In genomic region chr1:19080715-19081114, GRCh38 we compare ENCODE assay signal across 17 cellular contexts.
DNase-seq lines count a peak whose midpoint lies in the region; ATAC-seq, FAIRE-seq and TF ChIP-seq lines count a peak whose summit lies in the region.
"Had no signal": no experiment of that assay in that cellular context is flagged by ENCODE, and none has a peak within 500 bp of the region (broad histone marks: within the 10 kb centered on the region; RNA-seq: fewer than 3 reads in every experiment).

No MANE protein-coding gene starts in this region.

- intact Hi-C loops in K562 (cut with micrococcal nuclease): loop anchor here (5.0 kb wide), 1 partner anchor 173 kb away; no protein-coding TSS in a partner anchor
- intact Hi-C loops in left lung (cut with DNase I): no loop called here
- intact Hi-C loops in thyroid gland (cut with DNase I): loop anchor here (10.0 kb wide), 1 partner anchor 106 kb away; no protein-coding TSS in a partner anchor
- intact Hi-C loops in left colon (cut with DNase I, micrococcal nuclease): loop anchor here in 1 of 2 donors (10.0 kb wide), 1 partner anchor 166 kb away; no protein-coding TSS in a partner anchor

- H3F3A ChIP-seq in SK-N-SH (replicated peaks; ENCODE audit: insufficient read depth): no peaks in the 10 kb centered on the region

- no peak for TF ChIP-seq POLR2A in K562 (conservative IDR thresholded peaks at IDR 0.05)
- TF ChIP-seq POLR2A in thyroid gland (IDR thresholded peaks at IDR 0.05): no peak

- TF ChIP-seq EP300 in SK-N-SH (IDR thresholded peaks at IDR 0.05; ENCODE audit: borderline replicate concordance in 1 of 2, low read depth in 1 of 2, low read length in 1 of 2) (no peak), K562 (IDR thresholded peaks at IDR 0.05; ENCODE audit: low read length) (no peak)

- H3K4me1 ChIP-seq in SK-N-SH (ENCODE audit: control insufficient read depth in 1 of 2, insufficient read depth in 2 of 2, low read depth in 1 of 2, low read length in 1 of 2): 0 out of 4 replicates have a peak, but pooled peaks cover 0 to 6% of the 10 kb centered on the region in 2 experiments
- peaks cover 15 to 19% of the 10 kb centered on the region in 2 experiments for H3K4me1 ChIP-seq in K562 (replicated peaks in 1 of 2; ENCODE audit: control insufficient read depth in 2 of 2, insufficient read depth in 2 of 2, low read length in 2 of 2)
- peaks cover 11 to 46% of the 10 kb centered on the region in 2 donors for H3K4me1 ChIP-seq in left lung
- peaks cover 16 to 30% of the 10 kb centered on the region in 2 donors for H3K4me1 ChIP-seq in thyroid gland

- H3K9me2 ChIP-seq in SK-N-SH: no peaks in the 10 kb centered on the region

- H2AFZ ChIP-seq in SK-N-SH (ENCODE audit: low read depth) (no peak overlapping the region), K562 (ENCODE audit: low read depth, low read length) (no peak overlapping the region)

- H4K20me1 ChIP-seq in SK-N-SH (ENCODE audit: insufficient read depth) (no peaks in the 10 kb centered on the region), K562 (replicated peaks; ENCODE audit: control insufficient read depth, insufficient read depth, low read length) (no peaks in the 10 kb centered on the region)

- no peaks in the 10 kb centered on the region for H3K9me1 ChIP-seq in K562 (ENCODE audit: control insufficient read depth, insufficient read depth, low read length)

- TSS peak; percentile 13 for BruUV-seq in K562 (replicated peaks; lab: Mats Ljungman, UMichigan)

- FAIRE-seq in K562 (lab: Jason Lieb, UNC): no peak
- FAIRE-seq: A204.1 had no signal

- no peak overlapping the region for H3K4me3 Mint-ChIP-seq in type B pancreatic cell
- H3K4me3 Mint-ChIP-seq: stimulated activated naive CD8-positive, alpha-beta T cell treated with anti-CD3 and anti-CD28 coated beads, Interleukin-15, amount 100 ng/mL, for 72 hours; T-cell had no signal

- no peaks in the 10 kb centered on the region for H3K9me3 ChIP-seq in SK-N-SH
- H3K9me3 ChIP-seq in K562 (replicated peaks; ENCODE audit: control insufficient read depth, insufficient read depth, low read depth, low read length): no peaks in the 10 kb centered on the region
- H3K9me3 ChIP-seq in left lung: no peaks in the 10 kb centered on the region
- H3K9me3 ChIP-seq in thyroid gland: no peaks in the 10 kb centered on the region

- no peak for TF ChIP-seq RAD21 in SK-N-SH (IDR thresholded peaks at IDR 0.05; ENCODE audit: low read length)
- TF ChIP-seq RAD21 in K562 (CRISPR knock-in tag; conservative IDR thresholded peaks at IDR 0.05 in 1 of 2, IDR thresholded peaks at IDR 0.05 in 1 of 2): no peak

- H3K4me2 ChIP-seq in SK-N-SH: no peak overlapping the region
- peak overlapping the region; percentile 67 for H3K4me2 ChIP-seq in K562 (ENCODE audit: insufficient read depth, low read length)

- ATAC-seq in SK-N-SH treated with all-trans-retinoic acid at 6 μM for 48 hours (peak; percentile 24), K562 (no peak), left lung (no peak), left colon (no peak), GM21786 (IDR thresholded peaks at IDR 0.05; ENCODE audit: unreplicated experiment) (no peak)
- ATAC-seq: stimulated activated naive CD8-positive, alpha-beta T cell treated with anti-CD3 and anti-CD28 coated beads, Interleukin-15, amount 100 ng/mL, for 72 hours; T-cell had no signal

- DNase-seq in SK-N-SH: no peak
- DNase-seq in K562 (ENCODE audit: extremely low read depth in 1 of 4, low spot score in 3 of 4): no peak
- no peak for DNase-seq in left lung
- no peak for DNase-seq in thyroid gland
- no peak for DNase-seq in left colon
- DNase-seq in type B pancreatic cell (ENCODE audit: extremely low spot score, unreplicated experiment): no peak
- DNase-seq: activated CD4-positive, alpha-beta T cell treated with anti-CD3 and anti-CD28 coated beads for 48 hours; central memory CD4-positive, alpha-beta T cell; DMS79 treated with DMSO at 0.1 percent for 48 hours; NCI-H2029; occipital lobe; stimulated activated CD4-positive, alpha-beta T cell treated with anti-CD3 and anti-CD28 coated beads, Interleukin-2, amount 100 ng/mL, for 48 hours; stimulated activated naive CD8-positive, alpha-beta T cell treated with anti-CD3 and anti-CD28 coated beads, Interleukin-15, amount 100 ng/mL, for 72 hours; T-cell had no signal

- CTCF ChIA-PET in SK-N-SH (lab: Yijun Ruan, JAX): interaction anchor here (1.0 to 1.3 kb wide), 2 partner anchors 9 to 167 kb away, joined by 6 read pairs; no protein-coding TSS in a partner anchor
- CTCF ChIA-PET in K562 (lab: Yijun Ruan, JAX; ENCODE audit: low intra/inter-chr PET ratio): no interaction called here

- TF ChIP-seq CTCF in SK-N-SH (IDR thresholded peaks at IDR 0.05) (no peak), K562 (IDR thresholded peaks at IDR 0.05 in 2 of 3, conservative IDR thresholded peaks at IDR 0.05 in 1 of 3; ENCODE audit: insufficient read depth in 2 of 3, low read depth in 1 of 3, low read length in 3 of 3) (no peak), left lung (IDR thresholded peaks at IDR 0.05) (no peak), thyroid gland (IDR thresholded peaks at IDR 0.05) (no peak), type B pancreatic cell (conservative IDR thresholded peaks at IDR 0.05) (no peak)

- no peaks in the 10 kb centered on the region for H3K79me2 ChIP-seq in SK-N-SH (ENCODE audit: insufficient read depth)
- H3K79me2 ChIP-seq in K562 (ENCODE audit: control insufficient read depth, insufficient read depth, low read length): peaks cover 5% of the 10 kb centered on the region; the same call in 2 of the 3 replicates

- WGBS in SK-N-SH (ENCODE audit: low lambda C conversion rate): 72% methylated on average over 3 of the region's 3 CpGs
- 88% methylated on average over 3 of the region's 3 CpGs for WGBS in K562 (ENCODE audit: insufficient coverage, low coverage, missing lambda C conversion rate)
- WGBS in thyroid gland, 2 donors: 94 to 97% methylated on average over 3 of the region's 3 CpGs

- in situ Hi-C loops in K562 (cut with MboI): no loop called here

- H3K4me3 ChIP-seq in SK-N-SH (ENCODE audit: low read depth in 2 of 2, low read length in 1 of 2) (no peak overlapping the region), K562 (no peak overlapping the region), left lung (peak overlapping the region in 1 of 2 donors; percentile 41), thyroid gland (replicated peaks in 1 of 3) (no peak overlapping the region)

- peaks cover 38% of the 10 kb centered on the region for H3K36me3 Mint-ChIP-seq in type B pancreatic cell

- peaks cover 67 to 89% of the 10 kb centered on the region in 2 experiments for H3K36me3 ChIP-seq in SK-N-SH (replicated peaks in 1 of 2; ENCODE audit: control insufficient read depth in 1 of 2, insufficient read depth in 2 of 2, low read length in 1 of 2)
- peaks cover 100% of the 10 kb centered on the region for H3K36me3 ChIP-seq in K562 (ENCODE audit: control insufficient read depth, insufficient read depth, low read length)
- peaks cover 6 to 98% of the 10 kb centered on the region in 2 donors for H3K36me3 ChIP-seq in left lung
- H3K36me3 ChIP-seq in thyroid gland: peaks cover 62 to 67% of the 10 kb centered on the region in 2 donors

- no peak overlapping the region for H3K9ac ChIP-seq in SK-N-SH
- H3K9ac ChIP-seq in K562 (ENCODE audit: insufficient read depth in 1 of 2, low read depth in 2 of 2, low read length in 2 of 2): 0 out of 4 replicates have a peak overlapping the region, but pooled peaks of 1 of the 2 experiments have one; percentile 48

- H3K27me3 Mint-ChIP-seq in type B pancreatic cell: no peaks in the 10 kb centered on the region
- H3K27me3 Mint-ChIP-seq: stimulated activated naive CD8-positive, alpha-beta T cell treated with anti-CD3 and anti-CD28 coated beads, Interleukin-15, amount 100 ng/mL, for 72 hours; T-cell had no signal

- POLR2A ChIA-PET in SK-N-SH (lab: Yijun Ruan, JAX) (no interaction called here), K562 (lab: Yijun Ruan, JAX) (interaction anchor here (1.3 to 5.7 kb wide), 3 partner anchors 9 to 30 kb away, joined by 4 to 29 read pairs (median 11); no protein-coding TSS in a partner anchor)

- no peak overlapping the region for H3K27ac ChIP-seq in SK-N-SH (ENCODE audit: low read depth in 2 of 2, low read length in 1 of 2)
- peak overlapping the region; percentile 84 for H3K27ac ChIP-seq in K562 (ENCODE audit: extremely low read depth, low read depth, low read length)
- peak overlapping the region; percentile 74 to 92 for H3K27ac ChIP-seq in left lung
- H3K27ac ChIP-seq in thyroid gland: peak overlapping the region; percentile 27 to 54 (median 28)

- no peaks in the 10 kb centered on the region for H3K9me3 Mint-ChIP-seq in type B pancreatic cell
- H3K9me3 Mint-ChIP-seq: stimulated activated naive CD8-positive, alpha-beta T cell treated with anti-CD3 and anti-CD28 coated beads, Interleukin-15, amount 100 ng/mL, for 72 hours; T-cell had no signal

- no peak overlapping the region for H3K27ac Mint-ChIP-seq in type B pancreatic cell
- H3K27ac Mint-ChIP-seq: stimulated activated naive CD8-positive, alpha-beta T cell treated with anti-CD3 and anti-CD28 coated beads, Interleukin-15, amount 100 ng/mL, for 72 hours; T-cell had no signal

- H3K27me3 ChIP-seq in SK-N-SH (ENCODE audit: insufficient read depth) (no peaks in the 10 kb centered on the region), K562 (ENCODE audit: control insufficient read depth in 2 of 2, insufficient read depth in 2 of 2, low read length in 2 of 2) (no peaks in the 10 kb centered on the region), left lung (no peaks in the 10 kb centered on the region), thyroid gland (no peaks in the 10 kb centered on the region)

- H3K4me1 Mint-ChIP-seq in type B pancreatic cell (ENCODE audit: unreplicated experiment): peaks cover 4% of the 10 kb centered on the region

TF ChIP-seq in SK-N-SH treated with all-trans-retinoic acid at 6 μM for 48 hours, 23 proteins besides CTCF, POLR2A, EP300 and RAD21 (continues in another document):
- TF ChIP-seq TCF4 (CRISPR knock-in tag; IDR thresholded peaks at IDR 0.05; ENCODE audit: borderline replicate concordance): no peak

TF ChIP-seq in SK-N-SH, 30 proteins besides CTCF, POLR2A, EP300 and RAD21 (continues in another document):
- no peak for TF ChIP-seq SMC3 (IDR thresholded peaks at IDR 0.05; ENCODE audit: low read depth, low read length)
- no peak for TF ChIP-seq EZH2phosphoT487 (IDR thresholded peaks at IDR 0.05; ENCODE audit: borderline replicate concordance, low read depth)
- no peak for TF ChIP-seq FOXJ3 (CRISPR knock-in tag; IDR thresholded peaks at IDR 0.05)
- TF ChIP-seq RFX5 (IDR thresholded peaks at IDR 0.05; ENCODE audit: low read length): no peak

TF ChIP-seq in K562, 482 proteins besides CTCF, POLR2A, EP300 and RAD21 (continues in another document):
- TF ChIP-seq TOE1 (IDR thresholded peaks at IDR 0.05; ENCODE audit: borderline replicate concordance) (no peak), TOE1 (CRISPR knock-in tag; IDR thresholded peaks at IDR 0.05; ENCODE audit: borderline replicate concordance, low read depth) (no peak), CSDE1 (IDR thresholded peaks at IDR 0.05) (no peak), KDM2B (CRISPR knock-in tag; IDR thresholded peaks at IDR 0.05) (no peak), GATA2 (CRISPR knock-in tag; IDR thresholded peaks at IDR 0.05) (peak; percentile 22; the same call in 1 of the 2 replicates)

Comparison
In these comparisons a context has a peak if more than half of its experiments do, and no peak if none do; other contexts are left out.
1. H3K27ac ChIP-seq: peak in K562 (single experiment), left lung (2 of 2) and thyroid gland (3 of 3); none in SK-N-SH (0 of 2).
2. intact Hi-C loops: an anchor here in K562 (5.0 kb wide) and thyroid gland (10.0 kb wide); none called in left lung.